ENCODE assay signal across 11 cellular contexts in the genomic region with DNA sequence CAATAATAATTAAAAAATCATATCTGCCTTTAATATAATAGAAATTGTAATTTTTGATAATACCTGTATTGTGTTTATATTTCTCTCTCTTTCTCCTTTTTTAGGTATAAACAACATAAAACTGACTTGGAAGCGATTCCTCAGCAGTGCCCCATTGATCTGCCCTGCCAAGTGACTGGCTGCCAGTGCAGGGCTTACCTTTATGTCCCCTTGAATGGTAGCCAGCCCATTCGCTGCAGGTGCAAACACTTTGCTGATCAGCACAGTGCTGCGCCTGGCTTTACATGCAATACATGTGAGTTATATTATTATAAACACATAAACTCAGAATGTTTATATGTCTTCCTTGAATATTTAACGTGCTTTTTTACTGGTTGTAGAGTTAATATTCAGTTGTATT. TPM values are rescaled to one million over a fixed set of nuclear protein-coding genes. Genes with fewer than 3 reads are reported as not detected.
"Had no signal": no experiment of that assay in that cellular context is flagged by ENCODE, and none has a peak within 500 bp of the region (broad histone marks: within the 10 kb centered on the region; RNA-seq: fewer than 3 reads in every experiment).

No MANE protein-coding gene starts in this region.

- FAIRE-seq: H1, H54 had no signal

- H3K4me3 Mint-ChIP-seq: GM23338, H9, HFFc6 had no signal

- H3K4me1 ChIP-seq: HAP-1 had no signal

- H3K27ac Mint-ChIP-seq: GM23338, H9, HFFc6 had no signal

- H3K9me3 ChIP-seq: HAP-1 had no signal

- ATAC-seq: GM23338, HCT116 had no signal

- H2AFZ ChIP-seq: GM23248, GM23338 had no signal

- H3K4me2 ChIP-seq: GM23338 had no signal

- H3K36me3 ChIP-seq: HAP-1 had no signal

- H3K9me3 Mint-ChIP-seq: GM23338, HFFc6 had no signal

- H3K4me3 ChIP-seq: GM23248, GM23338, HAP-1 had no signal

- H3K27ac ChIP-seq: GM23248 had no signal

- DNase-seq: GM23248, GOT3, H7, H9, HCEC 1CT, HFFc6 had no signal

- H3K9ac ChIP-seq: GM23248 had no signal

RNA-seq across cellular contexts. Expression of a gene that starts 20.9 kb away (rescaled TPM):
- total RNA-seq: GM23248, HFFc6 had no signal
- polyA plus RNA-seq: GM23248 had no signal
